In the genomic region with DNA sequence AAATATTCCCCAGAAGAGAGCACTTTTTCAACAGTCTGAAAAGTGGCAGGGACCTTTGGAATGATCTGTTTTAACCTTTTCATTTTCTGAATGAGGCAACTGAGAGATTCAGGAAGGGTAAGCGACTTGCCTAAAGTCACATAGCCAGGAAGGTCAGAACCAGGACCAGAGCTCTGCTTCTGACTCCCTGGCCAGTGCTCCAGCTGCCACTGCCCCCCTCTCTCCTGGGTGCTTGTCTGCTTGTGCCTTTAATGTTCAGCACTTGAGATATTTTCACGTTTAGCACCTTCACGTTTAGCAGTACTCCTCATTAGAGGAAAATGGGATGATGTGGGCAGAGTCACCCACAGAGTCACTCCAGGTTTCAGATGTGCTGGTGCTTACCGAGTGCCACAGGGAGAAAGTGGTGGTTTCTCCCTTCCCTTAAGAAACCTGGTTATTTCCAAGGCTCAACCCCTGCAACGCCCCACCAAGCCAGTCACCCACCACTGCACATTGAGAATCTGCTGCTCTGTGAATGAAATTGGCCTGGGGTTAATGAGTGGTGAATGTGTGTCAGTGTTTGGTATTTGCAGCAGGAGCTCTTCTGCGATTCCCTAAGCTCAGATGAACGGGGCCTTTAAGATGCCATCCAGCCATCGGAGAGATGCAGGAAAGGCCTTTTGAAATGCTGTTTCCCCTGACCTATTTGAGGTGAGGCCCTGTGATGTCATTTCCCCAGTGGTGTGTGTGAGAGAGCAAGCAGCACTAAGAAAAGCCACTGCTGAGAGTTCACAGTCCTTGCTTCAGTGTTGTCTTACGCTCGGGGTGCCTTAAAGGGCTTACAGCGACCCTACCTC, we compare ENCODE assay signal across 8 cellular contexts.
A peak's percentile ranks its signal among the peaks of the same experiment; 100 is the strongest.
DNase-seq lines count a peak whose midpoint lies in the region; ATAC-seq and TF ChIP-seq lines count a peak whose summit lies in the region.

No MANE protein-coding gene starts in this region.

- peak; percentile 42 for ATAC-seq in GM19468 (IDR thresholded peaks at IDR 0.05; ENCODE audit: extremely low read depth, unreplicated experiment)

- peaks cover 26% of the 10 kb centered on the region for H3K4me1 ChIP-seq in rectal smooth muscle tissue (ENCODE audit: control insufficient read depth, insufficient read depth, low read length)

- no peak overlapping the region for H3K4me3 ChIP-seq in fibroblast of villous mesenchyme (ENCODE audit: low read depth, low read length)
- no peak overlapping the region for H3K4me3 ChIP-seq in rectal smooth muscle tissue (ENCODE audit: low read length)

- DNase-seq in HT-29 (ENCODE audit: low spot score) (peak; percentile 56), activated T-cell treated with anti-CD3 and anti-CD28 coated beads for 4 hours (peak; percentile 48), fibroblast of villous mesenchyme (ENCODE audit: low read depth) (peak; percentile 78), NCI-H82 treated with DMSO at 0.1 percent for 48 hours (lab: John Stamatoyannopoulos, UW; ENCODE audit: unreplicated experiment) (no peak), cerebellar nuclear complex (lab: John Stamatoyannopoulos, UW) (no peak), HPDE6-E6E7 (ENCODE audit: extremely low spot score) (no peak)

- TF ChIP-seq CTCF in fibroblast of villous mesenchyme (IDR thresholded peaks at IDR 0.05; ENCODE audit: insufficient read depth, low read depth, low read length), result no peak

- no peaks in the 10 kb centered on the region for H3K27me3 ChIP-seq in rectal smooth muscle tissue (ENCODE audit: control insufficient read depth, insufficient read depth, low read length)

- no peak overlapping the region for H3K9ac ChIP-seq in rectal smooth muscle tissue (ENCODE audit: low read length)

- peak overlapping the region; percentile 18 for H3K27ac ChIP-seq in rectal smooth muscle tissue (ENCODE audit: low read depth, low read length)

- H3K36me3 ChIP-seq in rectal smooth muscle tissue (ENCODE audit: control insufficient read depth, insufficient read depth, low read length), result no peaks in the 10 kb centered on the region

Comparison
In these comparisons a context has a peak if more than half of its experiments do, and no peak if none do; other contexts are left out.
1. DNase-seq: peak in HT-29 (single experiment), activated T-cell treated with anti-CD3 and anti-CD28 coated beads for 4 hours (single experiment) and fibroblast of villous mesenchyme (single experiment); none in NCI-H82 treated with DMSO at 0.1 percent for 48 hours (single experiment), cerebellar nuclear complex (0 of 2) and HPDE6-E6E7 (single experiment).